ENCODE assay signal across 8 cellular contexts in the genomic region with DNA sequence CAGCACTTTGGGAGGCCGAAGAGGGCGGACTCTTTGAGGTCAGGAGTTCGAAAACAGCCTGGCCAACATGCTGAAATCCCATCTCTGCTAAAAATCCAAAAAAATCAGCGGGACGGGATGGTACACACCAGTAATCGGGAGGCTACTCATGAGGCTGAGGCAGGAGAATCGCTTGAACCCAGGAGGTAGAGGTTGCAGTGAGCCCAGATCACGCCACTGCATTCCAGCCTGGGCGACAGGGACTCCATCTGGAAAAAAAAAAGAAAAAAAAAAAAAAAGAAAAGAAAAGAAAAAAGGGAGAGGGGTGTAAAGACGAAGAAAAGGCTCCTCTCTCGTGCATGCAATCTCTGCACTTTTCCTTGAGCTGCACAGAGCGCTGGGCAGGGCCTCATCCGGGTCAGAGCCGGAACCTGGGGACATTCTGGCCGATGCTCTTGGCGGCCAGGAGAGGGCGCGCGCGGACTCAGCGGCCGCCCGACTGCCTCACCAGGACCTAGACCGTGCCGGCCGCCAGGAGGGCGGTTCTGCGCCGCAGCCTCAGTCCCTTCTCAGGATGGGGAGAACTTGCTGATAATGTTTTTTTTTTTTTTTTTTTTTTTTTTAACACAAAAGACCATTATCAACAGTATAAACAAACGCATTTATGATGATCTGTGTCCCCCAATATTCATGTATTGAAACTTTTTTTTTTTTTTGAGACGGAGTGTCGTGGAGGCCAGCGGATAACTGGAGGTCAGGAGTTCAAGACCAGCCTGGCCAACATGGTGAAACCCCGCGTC. TPM values are rescaled to one million over a fixed set of nuclear protein-coding genes. Genes with fewer than 3 reads are reported as not detected.
A peak's percentile ranks its signal among the peaks of the same experiment; 100 is the strongest.
DNase-seq lines count a peak whose midpoint lies in the region; ATAC-seq, FAIRE-seq and TF ChIP-seq lines count a peak whose summit lies in the region.

No MANE protein-coding gene starts in this region.

- H3K27ac Mint-ChIP-seq in stimulated activated effector memory CD8-positive, alpha-beta T cell treated with anti-CD3 and anti-CD28 coated beads, Interleukin-12 subunit alpha, Interleukin-12 subunit beta, amount 100 ng/mL, for 72 hours: no peak overlapping the region

- no peaks in the 10 kb centered on the region for H3K9me1 ChIP-seq in endothelial cell of umbilical vein (replicated peaks; ENCODE audit: control insufficient read depth, extremely low read depth, insufficient read depth, low read length)

- BruUV-seq in endothelial cell of umbilical vein (replicated peaks; lab: Mats Ljungman, UMichigan): no TSS peak

- TF ChIP-seq CTCF in endothelial cell of umbilical vein (IDR thresholded peaks at IDR 0.05; ENCODE audit: extremely low read depth in 1 of 2, insufficient read depth in 1 of 2, low read depth in 1 of 2, low read length in 2 of 2): peak; percentile 98

- H3K9me3 Mint-ChIP-seq in stimulated activated effector memory CD8-positive, alpha-beta T cell treated with anti-CD3 and anti-CD28 coated beads, Interleukin-12 subunit alpha, Interleukin-12 subunit beta, amount 100 ng/mL, for 72 hours: no peaks in the 10 kb centered on the region

- H3K79me2 ChIP-seq in endothelial cell of umbilical vein (ENCODE audit: control insufficient read depth, insufficient read depth, low read length): no peaks in the 10 kb centered on the region

- no peak overlapping the region for H3K4me3 Mint-ChIP-seq in stimulated activated effector memory CD8-positive, alpha-beta T cell treated with anti-CD3 and anti-CD28 coated beads, Interleukin-12 subunit alpha, Interleukin-12 subunit beta, amount 100 ng/mL, for 72 hours

- no peaks in the 10 kb centered on the region for H4K20me1 ChIP-seq in endothelial cell of umbilical vein (replicated peaks; ENCODE audit: control insufficient read depth, extremely low read depth, insufficient read depth, low read length)

- H3K27ac ChIP-seq in endothelial cell of umbilical vein (ENCODE audit: insufficient read depth, low read depth, low read length): no peak overlapping the region

- POLR2A ChIA-PET in endothelial cell of umbilical vein (lab: Charles Lee): no interaction called here

- H2AFZ ChIP-seq in endothelial cell of umbilical vein (ENCODE audit: low read depth, low read length): no peak overlapping the region

- H3K36me3 ChIP-seq in NT2/D1 (ENCODE audit: insufficient read depth, insufficient read length, low read length) (no peaks in the 10 kb centered on the region), endothelial cell of umbilical vein (ENCODE audit: control insufficient read depth in 2 of 2, extremely low read depth in 1 of 2, insufficient read depth in 2 of 2, low read length in 2 of 2) (no peaks in the 10 kb centered on the region), mucosa of stomach (ENCODE audit: control insufficient read depth, insufficient read depth, low read length) (no peaks in the 10 kb centered on the region)

- H3K4me1 ChIP-seq in NT2/D1 (ENCODE audit: insufficient read depth, insufficient read length) (no peaks in the 10 kb centered on the region), endothelial cell of umbilical vein (ENCODE audit: control insufficient read depth, extremely low read depth, insufficient read depth, low read length) (no peaks in the 10 kb centered on the region), mucosa of stomach (ENCODE audit: control insufficient read depth, insufficient read depth, low read length) (peaks cover 6% of the 10 kb centered on the region)

- H3K9me3 ChIP-seq in NT2/D1 (ENCODE audit: insufficient read depth, low read length) (peaks cover 5% of the 10 kb centered on the region), endothelial cell of umbilical vein (replicated peaks; ENCODE audit: control insufficient read depth, insufficient read depth, low read length) (no peaks in the 10 kb centered on the region), mucosa of stomach (ENCODE audit: control insufficient read depth, low read length) (no peaks in the 10 kb centered on the region)

- dilution Hi-C loops in endothelial cell of umbilical vein (cut with MboI; ENCODE audit: extremely low pct_ligation_motif_present, low sequenced_read_pairs): no loop called here

- TF ChIP-seq POLR2A in endothelial cell of umbilical vein (IDR thresholded peaks at IDR 0.05; ENCODE audit: low read depth, low read length): no peak

- no peak overlapping the region for H3K4me3 ChIP-seq in NT2/D1 (ENCODE audit: insufficient read length, low read depth)
- no peak overlapping the region for H3K4me3 ChIP-seq in endothelial cell of umbilical vein (replicated peaks in 1 of 3; ENCODE audit: insufficient read depth in 1 of 3, low read depth in 1 of 3, low read length in 3 of 3)
- H3K4me3 ChIP-seq in mucosa of stomach (ENCODE audit: low read length): no peak overlapping the region

- H3K9ac ChIP-seq in NT2/D1 (ENCODE audit: insufficient read length, low read depth) (peak overlapping the region; percentile 54), endothelial cell of umbilical vein (replicated peaks; ENCODE audit: extremely low read depth, insufficient read depth, low read length) (no peak overlapping the region), mucosa of stomach (ENCODE audit: low read length) (peak overlapping the region; percentile 48)

- intact Hi-C loops in endothelial cell of umbilical vein (cut with micrococcal nuclease): loop anchor here (1.0 to 2.0 kb wide), 3 partner anchors 30 to 53 kb away; no protein-coding TSS in a partner anchor

- H3K4me2 ChIP-seq in endothelial cell of umbilical vein (ENCODE audit: insufficient read depth, low read length): no peak overlapping the region

- FAIRE-seq in endothelial cell of umbilical vein (lab: Jason Lieb, UNC): peak; percentile 87

- no peaks in the 10 kb centered on the region for H3K4me1 Mint-ChIP-seq in stimulated activated effector memory CD8-positive, alpha-beta T cell treated with anti-CD3 and anti-CD28 coated beads, Interleukin-12 subunit alpha, Interleukin-12 subunit beta, amount 100 ng/mL, for 72 hours

- peak; percentile 69 for DNase-seq in SIG-M5 treated with dmso at 0.1 percent for 504 hours (lab: John Stamatoyannopoulos, UW; ENCODE audit: unreplicated experiment)
- DNase-seq in SIG-M5 (lab: John Stamatoyannopoulos, UW): no peak
- DNase-seq in HPDE6-E6E7 (ENCODE audit: extremely low spot score): peak; percentile 38
- peak; percentile 75 for DNase-seq in NT2/D1 (ENCODE audit: low read depth, low spot score)
- peak in 2 of 3 experiments; percentile 30 to 51 for DNase-seq in activated CD8-positive, alpha-beta memory T cell treated with anti-CD3 and anti-CD28 coated beads for 48 hours (ENCODE audit: low read depth in 2 of 3, low spot score in 2 of 3)
- peak; percentile 63 for DNase-seq in endothelial cell of umbilical vein (ENCODE audit: low read depth, low spot score)
- DNase-seq in stimulated activated effector memory CD8-positive, alpha-beta T cell treated with anti-CD3 and anti-CD28 coated beads, Interleukin-12 subunit alpha, Interleukin-12 subunit beta, amount 100 ng/mL, for 72 hours (ENCODE audit: low spot score in 2 of 2): peak; percentile 63 to 72

- H3K27me3 ChIP-seq in NT2/D1 (ENCODE audit: insufficient read depth, insufficient read length): no peaks in the 10 kb centered on the region
- peaks cover 0 to 2% of the 10 kb centered on the region in 2 experiments for H3K27me3 ChIP-seq in endothelial cell of umbilical vein (ENCODE audit: control insufficient read depth in 2 of 2, insufficient read depth in 2 of 2, low read length in 2 of 2)
- no peaks in the 10 kb centered on the region for H3K27me3 ChIP-seq in mucosa of stomach (ENCODE audit: control insufficient read depth, insufficient read depth, low read length)

- no peaks in the 10 kb centered on the region for H3K36me3 Mint-ChIP-seq in stimulated activated effector memory CD8-positive, alpha-beta T cell treated with anti-CD3 and anti-CD28 coated beads, Interleukin-12 subunit alpha, Interleukin-12 subunit beta, amount 100 ng/mL, for 72 hours

- CTCF ChIA-PET in endothelial cell of umbilical vein (lab: Charles Lee): interaction anchor here (0.6 to 13.6 kb wide), 9 partner anchors 9 to 82 kb away, joined by 3 to 372 read pairs (median 5); no protein-coding TSS in a partner anchor

- ATAC-seq in stimulated activated effector memory CD8-positive, alpha-beta T cell treated with anti-CD3 and anti-CD28 coated beads, Interleukin-12 subunit alpha, Interleukin-12 subunit beta, amount 100 ng/mL, for 72 hours: peak; percentile 98

RNA-seq across cellular contexts. Expression of a gene that starts 8.2 kb away (rescaled TPM):
- 18.3 and 24.1 TPM in 2 replicates for total RNA-seq in endothelial cell of umbilical vein
- 34.6 and 45.1 TPM in 2 replicates for polyA plus RNA-seq in endothelial cell of umbilical vein
- polyA plus RNA-seq in endothelial cell of umbilical vein (2011; cell fraction: cytosol; rRNA removed): 21.5 and 38.9 TPM in 2 replicates
- 10.8 and 12.1 TPM in 2 replicates for polyA plus RNA-seq in endothelial cell of umbilical vein (2011; cell fraction: nucleus; rRNA removed)
- 22.9 and 29.6 TPM in 2 replicates for polyA plus RNA-seq in endothelial cell of umbilical vein (2012)
- 5.2 and 7.3 TPM in 2 replicates for polyA minus RNA-seq in endothelial cell of umbilical vein
- 92.6 TPM for polyA minus RNA-seq in endothelial cell of umbilical vein (2011; cell fraction: cytosol; rRNA and poly(A)+ RNA removed)
- 1.4 and 3.6 TPM in 2 replicates for polyA minus RNA-seq in endothelial cell of umbilical vein (2011; cell fraction: nucleus; rRNA and poly(A)+ RNA removed)

RNA-seq across cellular contexts. Expression of a gene that starts 16.8 kb away (rescaled TPM):
- total RNA-seq in endothelial cell of umbilical vein: not detected in 2 replicates
- not detected in 2 replicates for polyA plus RNA-seq in endothelial cell of umbilical vein
- polyA plus RNA-seq in endothelial cell of umbilical vein (2011; cell fraction: cytosol; rRNA removed): not detected in 2 replicates
- not detected in 2 replicates for polyA plus RNA-seq in endothelial cell of umbilical vein (2011; cell fraction: nucleus; rRNA removed)
- not detected in 2 replicates for polyA plus RNA-seq in endothelial cell of umbilical vein (2012)
- polyA minus RNA-seq in endothelial cell of umbilical vein: not detected in 2 replicates
- not detected for polyA minus RNA-seq in endothelial cell of umbilical vein (2011; cell fraction: cytosol; rRNA and poly(A)+ RNA removed)
- polyA minus RNA-seq in endothelial cell of umbilical vein (2011; cell fraction: nucleus; rRNA and poly(A)+ RNA removed): not detected in 2 replicates

RNA-seq across cellular contexts. Expression of a gene that starts 37.0 kb away (rescaled TPM):
- 51.2 and 51.7 TPM in 2 replicates for total RNA-seq in endothelial cell of umbilical vein
- 32.0 and 37.3 TPM in 2 replicates for polyA plus RNA-seq in endothelial cell of umbilical vein
- polyA plus RNA-seq in endothelial cell of umbilical vein (2011; cell fraction: cytosol; rRNA removed): 23.0 and 28.7 TPM in 2 replicates
- polyA plus RNA-seq in endothelial cell of umbilical vein (2011; cell fraction: nucleus; rRNA removed): 67.2 and 71.4 TPM in 2 replicates
- 29.5 and 34.1 TPM in 2 replicates for polyA plus RNA-seq in endothelial cell of umbilical vein (2012)
- 13.5 and 16.3 TPM in 2 replicates for polyA minus RNA-seq in endothelial cell of umbilical vein
- 33.3 TPM for polyA minus RNA-seq in endothelial cell of umbilical vein (2011; cell fraction: cytosol; rRNA and poly(A)+ RNA removed)
- polyA minus RNA-seq in endothelial cell of umbilical vein (2011; cell fraction: nucleus; rRNA and poly(A)+ RNA removed): 11.1 and 21.3 TPM in 2 replicates

RNA-seq across cellular contexts. Expression of a gene that starts 44.7 kb away (rescaled TPM):
- not detected in 2 replicates for total RNA-seq in endothelial cell of umbilical vein
- 0.22 and 0.25 TPM in 2 replicates for polyA plus RNA-seq in endothelial cell of umbilical vein
- polyA plus RNA-seq in endothelial cell of umbilical vein (2011; cell fraction: cytosol; rRNA removed): 0.10 and 0.27 TPM in 2 replicates
- 0.22 and 0.46 TPM in 2 replicates for polyA plus RNA-seq in endothelial cell of umbilical vein (2011; cell fraction: nucleus; rRNA removed)
- polyA plus RNA-seq in endothelial cell of umbilical vein (2012): 0.46 TPM in 1 of 2 replicates, not detected in the other
- polyA minus RNA-seq in endothelial cell of umbilical vein: not detected in 2 replicates
- 3.9 TPM for polyA minus RNA-seq in endothelial cell of umbilical vein (2011; cell fraction: cytosol; rRNA and poly(A)+ RNA removed)
- not detected in 2 replicates for polyA minus RNA-seq in endothelial cell of umbilical vein (2011; cell fraction: nucleus; rRNA and poly(A)+ RNA removed)

RNA-seq across cellular contexts. Expression of a gene that starts 57.7 kb away (rescaled TPM):
- total RNA-seq in endothelial cell of umbilical vein: not detected in 2 replicates
- polyA plus RNA-seq in endothelial cell of umbilical vein: 0.19 and 0.28 TPM in 2 replicates
- 0.12 and 0.23 TPM in 2 replicates for polyA plus RNA-seq in endothelial cell of umbilical vein (2011; cell fraction: cytosol; rRNA removed)
- not detected in 2 replicates for polyA plus RNA-seq in endothelial cell of umbilical vein (2011; cell fraction: nucleus; rRNA removed)
- not detected in 2 replicates for polyA plus RNA-seq in endothelial cell of umbilical vein (2012)
- polyA minus RNA-seq in endothelial cell of umbilical vein: 0.63 and 2.7 TPM in 2 replicates
- 85.5 TPM for polyA minus RNA-seq in endothelial cell of umbilical vein (2011; cell fraction: cytosol; rRNA and poly(A)+ RNA removed)
- polyA minus RNA-seq in endothelial cell of umbilical vein (2011; cell fraction: nucleus; rRNA and poly(A)+ RNA removed): 1.3 TPM in 1 of 2 replicates, not detected in the other
